In genomic region chr7:80136276-80137045, GRCh38 we compare ENCODE assay signal across 8 cellular contexts. TPM values are rescaled to one million over a fixed set of nuclear protein-coding genes. Genes with fewer than 3 reads are reported as not detected.
A peak's percentile ranks its signal among the peaks of the same experiment; 100 is the strongest.
DNase-seq lines count a peak whose midpoint lies in the region; ATAC-seq and TF ChIP-seq lines count a peak whose summit lies in the region.

No MANE protein-coding gene starts in this region.

- H3K4me3 Mint-ChIP-seq in activated naive CD4-positive, alpha-beta T cell treated with anti-CD3 and anti-CD28 coated beads, Interleukin-2, amount 10 ng/mL, durations not matched to agents 7 days and 5 days = peak overlapping the region; percentile 71
- peak overlapping the region; percentile 75 to 93 (median 88) for H3K4me3 Mint-ChIP-seq in naive thymus-derived CD8-positive, alpha-beta T cell

- peaks cover 6% of the 10 kb centered on the region; the same call in 1 of the 2 replicates for H3K79me2 ChIP-seq in KMS-11 (ENCODE audit: insufficient read depth, low read depth)

- H3K36me3 Mint-ChIP-seq in activated naive CD4-positive, alpha-beta T cell treated with anti-CD3 and anti-CD28 coated beads, Interleukin-2, amount 10 ng/mL, durations not matched to agents 7 days and 5 days = no peaks in the 10 kb centered on the region
- H3K36me3 Mint-ChIP-seq in naive thymus-derived CD8-positive, alpha-beta T cell = no peaks in the 10 kb centered on the region

- CTCF ChIA-PET in activated naive CD4-positive, alpha-beta T cell treated with anti-CD3 and anti-CD28 coated beads, Interleukin-2, amount 10 ng/mL, durations not matched to agents 7 days and 5 days (lab: Charles Lee) = interaction anchor here (0.7 kb wide), 1 partner anchor 15 kb away, joined by 3 read pairs; no protein-coding TSS in a partner anchor

- H3K27me3 ChIP-seq in KMS-11 (ENCODE audit: insufficient read depth, low read depth) = no peaks in the 10 kb centered on the region; the same call in 1 of the 2 replicates

- H3K4me1 Mint-ChIP-seq in activated naive CD4-positive, alpha-beta T cell treated with anti-CD3 and anti-CD28 coated beads, Interleukin-2, amount 10 ng/mL, durations not matched to agents 7 days and 5 days = peaks cover 23% of the 10 kb centered on the region
- H3K4me1 Mint-ChIP-seq in naive thymus-derived CD8-positive, alpha-beta T cell = peaks cover 20 to 39% (median 27%) of the 10 kb centered on the region in 4 donors

- H3K27me3 Mint-ChIP-seq in activated naive CD4-positive, alpha-beta T cell treated with anti-CD3 and anti-CD28 coated beads, Interleukin-2, amount 10 ng/mL, durations not matched to agents 7 days and 5 days = peaks cover 59% of the 10 kb centered on the region
- peaks cover 7 to 37% (median 17%) of the 10 kb centered on the region in 5 donors for H3K27me3 Mint-ChIP-seq in naive thymus-derived CD8-positive, alpha-beta T cell

- H3K9me3 Mint-ChIP-seq in activated naive CD4-positive, alpha-beta T cell treated with anti-CD3 and anti-CD28 coated beads, Interleukin-2, amount 10 ng/mL, durations not matched to agents 7 days and 5 days = no peaks in the 10 kb centered on the region
- H3K9me3 Mint-ChIP-seq in naive thymus-derived CD8-positive, alpha-beta T cell = no peaks in the 10 kb centered on the region

- ATAC-seq in naive thymus-derived CD8-positive, alpha-beta T cell = no peak

- no peak for DNase-seq in activated naive CD4-positive, alpha-beta T cell treated with anti-CD3 and anti-CD28 coated beads, Interleukin-2, amount 10 ng/mL, durations not matched to agents 7 days and 5 days
- no peak for DNase-seq in activated naive CD4-positive, alpha-beta T cell (lab: John Stamatoyannopoulos, UW)
- DNase-seq in choroid plexus epithelial cell (ENCODE audit: low read depth) (peak; percentile 54), NCI-H128 (lab: John Stamatoyannopoulos, UW; ENCODE audit: unreplicated experiment) (no peak), 8988T (no peak), cerebellar cortex (ENCODE audit: low spot score) (no peak)
- no peak for DNase-seq in naive thymus-derived CD8-positive, alpha-beta T cell

- peak overlapping the region; percentile 96; the same call in 1 of the 2 replicates for H2AFZ ChIP-seq in KMS-11 (ENCODE audit: low read depth)

- H3K36me3 ChIP-seq in KMS-11 (ENCODE audit: insufficient read depth) = no peaks in the 10 kb centered on the region

- no peaks in the 10 kb centered on the region for H4K20me1 ChIP-seq in KMS-11 (ENCODE audit: insufficient read depth)

- POLR2A ChIA-PET in naive thymus-derived CD8-positive, alpha-beta T cell (lab: Charles Lee) = no interaction called here

- H3K27ac ChIP-seq in KMS-11 = no peak overlapping the region

- TF ChIP-seq CTCF in KMS-11 (conservative IDR thresholded peaks at IDR 0.05; ENCODE audit: low read depth, low read length) (no peak), choroid plexus epithelial cell (conservative IDR thresholded peaks at IDR 0.05; ENCODE audit: low read depth, low read length) (no peak)

- H3K27ac Mint-ChIP-seq in activated naive CD4-positive, alpha-beta T cell treated with anti-CD3 and anti-CD28 coated beads, Interleukin-2, amount 10 ng/mL, durations not matched to agents 7 days and 5 days = no peak overlapping the region
- H3K27ac Mint-ChIP-seq in naive thymus-derived CD8-positive, alpha-beta T cell = peak overlapping the region in 3 of 10 donors; percentile 49 to 71 (median 66)

- H3K4me1 ChIP-seq in KMS-11 (ENCODE audit: low read depth, poor library complexity, severe bottlenecking) = peaks cover 14% of the 10 kb centered on the region

- H3K4me2 ChIP-seq in KMS-11 = peak overlapping the region; percentile 86

- H3K4me3 ChIP-seq in KMS-11 (IDR thresholded peaks at IDR 0.05; ENCODE audit: insufficient read depth, low read depth, low read length) (no peak overlapping the region), choroid plexus epithelial cell (ENCODE audit: low read depth, low read length) (peak overlapping the region; percentile 87)

- H3K9ac ChIP-seq in KMS-11 = peak overlapping the region; percentile 66; the same call in 1 of the 2 replicates

RNA-seq across cellular contexts. Expression of gene GNAI1, which starts 1.8 kb away (rescaled TPM):
- total RNA-seq in naive thymus-derived CD8-positive, alpha-beta T cell = 1 to 10 TPM; 1.5 to 2.0 TPM
- polyA plus RNA-seq in naive thymus-derived CD8-positive, alpha-beta T cell = 10 to 100 TPM in 1 of 3 donors, 1 to 10 TPM in 2; 2.5 to 10.1 (median 6.7) TPM
